Comparison of ENCODE assay signal across 8 cellular contexts in genomic region chr1:45304311-45305081, GRCh38. TPM values are rescaled to one million over a fixed set of nuclear protein-coding genes. Genes with fewer than 3 reads are reported as not detected.
A peak's percentile ranks its signal among the peaks of the same experiment; 100 is the strongest.
DNase-seq lines count a peak whose midpoint lies in the region; ATAC-seq and TF ChIP-seq lines count a peak whose summit lies in the region.

No MANE protein-coding gene starts in this region.

- peak; percentile 70 for DNase-seq in DMS79 treated with DMSO at 0.1 percent for 48 hours (lab: John Stamatoyannopoulos, UW)
- DNase-seq in T-cell = no peak
- DNase-seq in fibroblast of gingiva (ENCODE audit: low read depth) = peak; percentile 35
- DNase-seq in osteoblast (ENCODE audit: insufficient read length, low spot score, missing footprints) = peak; percentile 71
- DNase-seq in retina = no peak
- no peak for DNase-seq in globus pallidus (ENCODE audit: low spot score)

- peaks cover 11% of the 10 kb centered on the region for H3K4me1 ChIP-seq in osteoblast (ENCODE audit: insufficient read depth, low read length)

- H3K9me3 Mint-ChIP-seq in T-cell = no peaks in the 10 kb centered on the region

- H3K9me3 ChIP-seq in osteoblast (ENCODE audit: low read depth, low read length) = no peaks in the 10 kb centered on the region

- no peak for TF ChIP-seq CTCF in osteoblast (IDR thresholded peaks at IDR 0.05; ENCODE audit: extremely low read depth, low read depth, low read length)

- POLR2A ChIA-PET in T-cell (lab: Charles Lee) = interaction anchor here (0.7 to 1.3 kb wide), 3 partner anchors 35 to 583 kb away, joined by 3 to 18 read pairs (median 12); partner anchors contain the start of genes BTBD19 (in 1 of the 2), MUTYH (in 1 of the 2) and TOE1 (in 1 of the 2)

- H4K20me1 ChIP-seq in osteoblast (ENCODE audit: insufficient read depth, low read length) = no peaks in the 10 kb centered on the region

- no peaks in the 10 kb centered on the region for H3K36me3 ChIP-seq in osteoblast (ENCODE audit: insufficient read depth, low read length)

- peaks cover 19 to 32% (median 20%) of the 10 kb centered on the region in 3 donors for H3K4me1 Mint-ChIP-seq in T-cell

- peak overlapping the region; percentile 69 for H3K4me2 ChIP-seq in osteoblast (ENCODE audit: insufficient read depth, low read length)

- no peaks in the 10 kb centered on the region for H3K36me3 Mint-ChIP-seq in T-cell

- peak overlapping the region; percentile 96 to 98 for H3K27ac Mint-ChIP-seq in T-cell

- H3K27ac ChIP-seq in osteoblast (ENCODE audit: low read depth, low read length) = peak overlapping the region; percentile 59

- no peaks in the 10 kb centered on the region for H3K79me2 ChIP-seq in osteoblast (ENCODE audit: insufficient read depth, low read length)

- peak overlapping the region; percentile 81 for H3K4me3 ChIP-seq in osteoblast (ENCODE audit: insufficient read depth, low read length)

- peak overlapping the region; percentile 88 to 90 (median 90) for H3K4me3 Mint-ChIP-seq in T-cell

- H3K27me3 ChIP-seq in osteoblast (ENCODE audit: insufficient read depth, low read length) = no peaks in the 10 kb centered on the region

- CTCF ChIA-PET in T-cell (lab: Charles Lee) = interaction anchor here (1.2 to 6.5 kb wide), 7 partner anchors 35 to 504 kb away, joined by 4 to 124 read pairs (median 8); partner anchors contain the start of genes MUTYH (in 2 of the 2), TOE1 (in 2 of the 2), HECTD3 (in 1 of the 2) and PLK3 (in 1 of the 2)

- ATAC-seq in HG02571 (IDR thresholded peaks at IDR 0.05; ENCODE audit: unreplicated experiment) = peak; percentile 3
- peak in 2 of 4 experiments; percentile 0 for ATAC-seq in T-cell (replicated peaks in 1 of 4)
- ATAC-seq in HG02870 (IDR thresholded peaks at IDR 0.05; ENCODE audit: unreplicated experiment) = no peak

- H3K27me3 Mint-ChIP-seq in T-cell = no peaks in the 10 kb centered on the region

- H2AFZ ChIP-seq in osteoblast (ENCODE audit: low read length) = peak overlapping the region; percentile 81

RNA-seq across cellular contexts. Expression of gene HPDL, which starts 22.2 kb away (rescaled TPM):
- 1 to 10 TPM in 3 of 5 donors, under 1 TPM in 2; 0.21 to 2.0 (median 1.4) TPM for total RNA-seq in T-cell
- total RNA-seq in osteoblast = 0.36 and 0.59 TPM in 2 replicates

RNA-seq across cellular contexts. Expression of gene TOE1, which starts 35.5 kb away (rescaled TPM):
- total RNA-seq in T-cell = 10 to 100 TPM; 16.8 to 50.0 (median 19.8) TPM
- 6.5 and 8.5 TPM in 2 replicates for total RNA-seq in osteoblast

RNA-seq across cellular contexts. Expression of gene MUTYH, which starts 35.7 kb away (rescaled TPM):
- total RNA-seq in T-cell (10 to 100 TPM; 60.2 to 71.0 (median 68.4) TPM), osteoblast (13.6 and 14.1 TPM in 2 replicates)

Comparison
In these comparisons a context has a peak if more than half of its experiments do, and no peak if none do; other contexts are left out.
1. DNase-seq: peak in DMS79 treated with DMSO at 0.1 percent for 48 hours (single experiment), fibroblast of gingiva (single experiment) and osteoblast (single experiment); none in T-cell (0 of 34), retina (single experiment) and globus pallidus (single experiment).